In the genomic region with DNA sequence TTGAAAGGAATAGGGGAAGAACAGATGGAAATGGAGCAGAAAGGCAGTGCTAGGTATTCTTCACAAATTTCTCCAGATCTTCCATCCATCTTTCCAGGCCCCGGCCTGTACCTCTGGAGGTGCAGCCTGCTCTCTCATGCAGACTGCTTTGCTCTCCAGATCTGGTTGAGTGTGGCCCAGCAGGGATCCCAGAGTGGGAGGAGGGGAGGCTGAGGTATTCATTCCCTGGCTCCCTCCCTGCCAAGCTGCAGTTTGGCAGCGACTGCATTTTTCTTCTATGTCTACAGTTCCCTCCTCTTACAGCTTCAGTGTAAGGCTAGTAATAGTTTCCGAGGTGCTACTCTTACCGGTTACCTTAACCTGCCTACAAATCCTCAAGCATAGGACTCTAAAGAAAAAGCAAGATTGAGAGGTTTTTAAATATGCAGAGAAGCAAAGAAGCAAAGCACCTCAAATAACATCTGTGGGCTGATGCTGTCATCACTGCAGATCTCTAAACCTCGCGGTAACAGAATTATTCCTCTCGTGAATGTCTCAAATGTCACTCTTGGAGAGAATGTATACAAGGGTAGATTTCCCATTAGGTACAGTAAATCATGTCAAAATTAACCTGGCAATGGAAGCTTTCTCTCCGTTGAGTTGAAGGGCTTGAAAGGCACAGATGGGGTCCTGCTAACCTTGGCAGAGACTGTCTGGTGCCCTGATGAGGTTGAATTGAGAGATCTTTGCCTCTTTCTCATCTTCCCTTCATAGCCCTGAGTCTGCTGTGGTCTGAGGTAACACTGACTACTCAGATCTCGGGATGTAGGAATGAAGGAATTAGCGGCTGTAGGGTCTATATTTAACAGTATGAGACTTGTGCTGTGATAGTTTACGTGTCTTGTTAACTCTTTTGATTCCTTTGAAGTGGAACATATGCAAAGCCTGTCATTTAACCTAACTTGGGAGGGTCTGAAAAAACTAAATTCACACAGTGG, we compare ENCODE assay signal across 15 cellular contexts.
DNase-seq lines count a peak whose midpoint lies in the region; ATAC-seq, FAIRE-seq and TF ChIP-seq lines count a peak whose summit lies in the region.
"Had no signal": no experiment of that assay in that cellular context is flagged by ENCODE, and none has a peak within 500 bp of the region (broad histone marks: within the 10 kb centered on the region; RNA-seq: fewer than 3 reads in every experiment).

No MANE protein-coding gene starts in this region.

- no peaks in the 10 kb centered on the region for H3K79me1 ChIP-seq in H1 (ENCODE audit: low read depth, low read length)

- H3K4me3 ChIP-seq in H1 (ENCODE audit: extremely low read depth in 1 of 4, insufficient read depth in 2 of 4, low read depth in 3 of 4, low read length in 4 of 4): no peak overlapping the region
- H3K4me3 ChIP-seq: gastrocnemius medialis, mucosa of descending colon had no signal

- no peak overlapping the region for H2BK120ac ChIP-seq in H1 (replicated peaks; ENCODE audit: low read depth, low read length)

- no peaks in the 10 kb centered on the region for H3K23me2 ChIP-seq in H1 (ENCODE audit: low read depth, low read length)

- H3K4me2 ChIP-seq in H1 (ENCODE audit: insufficient read depth in 1 of 2, low read depth in 2 of 2, low read length in 2 of 2): peak overlapping the region; percentile 2 to 26; a peak in 1 of 4 replicates

- no peaks in the 10 kb centered on the region for H3K79me2 ChIP-seq in H1 (ENCODE audit: control insufficient read depth in 1 of 2, insufficient read depth in 2 of 2, low read length in 2 of 2)

- H3K4me1 Mint-ChIP-seq in nephron: peaks cover 16% of the 10 kb centered on the region
- H3K4me1 Mint-ChIP-seq in activated T-cell treated with anti-CD3 and anti-CD28 coated beads, Interleukin-2, amount 50 U/mL, for 72 hours (ENCODE audit: low read depth): no peaks in the 10 kb centered on the region
- H3K4me1 Mint-ChIP-seq: CD4-positive, CD25-positive, alpha-beta regulatory T cell had no signal

- ATAC-seq in activated T-cell treated with anti-CD3 and anti-CD28 coated beads, Interleukin-2, amount 50 U/mL, for 72 hours (replicated peaks in 1 of 2): no peak
- ATAC-seq in HG03354 (IDR thresholded peaks at IDR 0.05; ENCODE audit: poor library complexity, severe bottlenecking, unreplicated experiment): no peak
- ATAC-seq: mucosa of descending colon had no signal

- H3K18ac ChIP-seq in H1 (ENCODE audit: extremely low read depth, low read length): no peak overlapping the region

- no peaks in the 10 kb centered on the region for H3K27me3 ChIP-seq in H1 (replicated peaks in 1 of 4; ENCODE audit: control insufficient read depth in 3 of 4, extremely low read depth in 1 of 4, insufficient read depth in 3 of 4, low read length in 3 of 4)
- H3K27me3 ChIP-seq: gastrocnemius medialis had no signal

- CTCF ChIA-PET in H1 (lab: Charles Lee; ENCODE audit: partially characterized antibody): interaction anchor here (0.7 kb wide), 1 partner anchor 63 kb away, joined by 3 read pairs; no protein-coding TSS in a partner anchor

- H3K27me3 Mint-ChIP-seq in nephron (ENCODE audit: low read depth): no peaks in the 10 kb centered on the region
- H3K27me3 Mint-ChIP-seq in activated T-cell treated with anti-CD3 and anti-CD28 coated beads, Interleukin-2, amount 50 U/mL, for 72 hours (ENCODE audit: low read depth): no peaks in the 10 kb centered on the region
- H3K27me3 Mint-ChIP-seq: CD4-positive, CD25-positive, alpha-beta regulatory T cell had no signal

- peaks cover 0 to 17% (median 13%) of the 10 kb centered on the region in 4 experiments; a peak in 4 of 7 replicates for H3K4me1 ChIP-seq in H1 (replicated peaks in 1 of 4; ENCODE audit: control insufficient read depth in 3 of 4, insufficient read depth in 4 of 4, low read length in 3 of 4)

- no peak overlapping the region for H3K23ac ChIP-seq in H1 (ENCODE audit: insufficient read length)

- DNase-seq in Ammon's horn (ENCODE audit: low spot score) (peak; percentile 7), NCI-H1694 treated with DMSO at 0.1 percent for 48 hours (lab: John Stamatoyannopoulos, UW) (peak; percentile 42), H1 (ENCODE audit: low read depth in 1 of 2, low spot score in 2 of 2) (no peak), NCI-H1436 (lab: John Stamatoyannopoulos, UW) (no peak)
- no peak for DNase-seq in activated T-cell treated with anti-CD3 and anti-CD28 coated beads, Interleukin-2, amount 50 U/mL, for 72 hours
- DNase-seq in activated CD4-positive, alpha-beta T cell treated with anti-CD3 and anti-CD28 coated beads for 48 hours: no peak
- DNase-seq: CD4-positive, CD25-positive, alpha-beta regulatory T cell; gastrocnemius medialis; KG1; mucosa of descending colon; stimulated activated naive CD4-positive, alpha-beta T cell; T-helper 9 cell had no signal

- H3K9ac ChIP-seq in H1 (replicated peaks in 1 of 4; ENCODE audit: extremely low read depth in 1 of 4, low read depth in 3 of 4, low read length in 3 of 4): no peak overlapping the region

- H2BK15ac ChIP-seq in H1 (ENCODE audit: low read length): no peak overlapping the region

- H2AFZ ChIP-seq in H1 (ENCODE audit: low read length): 0 out of 2 replicates have a peak overlapping the region, but pooled peaks have one; percentile 41

- 75% methylated on average over 11 of the region's 11 CpGs; no CpG with 5 or more reads in 1 of the 2 experiments for WGBS in H1 (ENCODE audit: extremely low coverage in 1 of 2, insufficient coverage in 1 of 2, insufficient read length in 1 of 2, insufficient replicate concordance in 2 of 2, low coverage in 1 of 2, low lambda C conversion rate in 2 of 2, missing lambda C conversion rate in 1 of 2), 2 experiments

- FAIRE-seq in H1 (lab: Jason Lieb, UNC): no peak
- FAIRE-seq: GM12891 had no signal

- no peak overlapping the region for H4K8ac ChIP-seq in H1 (ENCODE audit: extremely low read depth, insufficient read depth, low read length)

- no peak overlapping the region for H2BK20ac ChIP-seq in H1 (ENCODE audit: low read length)

- no peaks in the 10 kb centered on the region for H3K36me3 Mint-ChIP-seq in nephron (ENCODE audit: low read depth)
- no peaks in the 10 kb centered on the region for H3K36me3 Mint-ChIP-seq in activated T-cell treated with anti-CD3 and anti-CD28 coated beads, Interleukin-2, amount 50 U/mL, for 72 hours (ENCODE audit: insufficient read depth in 2 of 2)
- H3K36me3 Mint-ChIP-seq: CD4-positive, CD25-positive, alpha-beta regulatory T cell had no signal

- no peak overlapping the region for H2BK12ac ChIP-seq in H1 (ENCODE audit: low read depth, low read length)

- no peak overlapping the region for H3K56ac ChIP-seq in H1 (replicated peaks; ENCODE audit: insufficient read length, low read depth, low read length)

- no peaks in the 10 kb centered on the region for H4K20me1 ChIP-seq in H1 (replicated peaks in 1 of 2; ENCODE audit: control insufficient read depth in 1 of 2, insufficient read depth in 2 of 2, low read length in 2 of 2)

- H3K4ac ChIP-seq in H1 (replicated peaks; ENCODE audit: insufficient read length, low read depth, low read length): no peak overlapping the region

- no peak overlapping the region for H4K5ac ChIP-seq in H1 (ENCODE audit: insufficient read length, low read depth, low read length)

- H3K36me3 ChIP-seq in H1 (ENCODE audit: control insufficient read depth in 2 of 4, insufficient read depth in 4 of 4, low read length in 3 of 4): no peaks in the 10 kb centered on the region
- H3K36me3 ChIP-seq: gastrocnemius medialis had no signal

- H3K4me3 Mint-ChIP-seq in nephron: no peak overlapping the region
- H3K4me3 Mint-ChIP-seq in activated T-cell treated with anti-CD3 and anti-CD28 coated beads, Interleukin-2, amount 50 U/mL, for 72 hours: no peak overlapping the region
- H3K4me3 Mint-ChIP-seq: CD4-positive, CD25-positive, alpha-beta regulatory T cell had no signal

- no peak for TF ChIP-seq POLR2A in H1 (IDR thresholded peaks at IDR 0.05; ENCODE audit: control extremely low read depth in 1 of 2, low read depth in 2 of 2, low read length in 2 of 2)

- H2AK5ac ChIP-seq in H1 (ENCODE audit: low read depth, low read length): no peak overlapping the region

- H4K91ac ChIP-seq in H1 (replicated peaks; ENCODE audit: insufficient read length, low read length): no peak overlapping the region

- no peak overlapping the region for H2BK5ac ChIP-seq in H1 (ENCODE audit: low read depth, low read length)

- H3K27ac ChIP-seq in H1 (ENCODE audit: low read depth, low read length): no peak overlapping the region
- H3K27ac ChIP-seq: gastrocnemius medialis had no signal

- no peak overlapping the region for H3K14ac ChIP-seq in H1 (ENCODE audit: insufficient read length)

- POLR2A ChIA-PET in H1 (lab: Charles Lee; ENCODE audit: partially characterized antibody): no interaction called here

- H3K9me3 Mint-ChIP-seq in nephron: no peaks in the 10 kb centered on the region
- H3K9me3 Mint-ChIP-seq in activated T-cell treated with anti-CD3 and anti-CD28 coated beads, Interleukin-2, amount 50 U/mL, for 72 hours: no peaks in the 10 kb centered on the region
- H3K9me3 Mint-ChIP-seq: CD4-positive, CD25-positive, alpha-beta regulatory T cell had no signal

- TF ChIP-seq EP300 in H1 (IDR thresholded peaks at IDR 0.05; ENCODE audit: borderline replicate concordance in 1 of 2, low read depth in 2 of 2, low read length in 2 of 2): peak in 1 of 2 experiments; percentile 18; a peak in 1 of 3 replicates

- no peaks in the 10 kb centered on the region for H3K9me3 ChIP-seq in H1 (ENCODE audit: insufficient read depth in 2 of 2, low read depth in 1 of 2, low read length in 1 of 2)
- H3K9me3 ChIP-seq: gastrocnemius medialis, mucosa of descending colon had no signal

- TF ChIP-seq CTCF in H1 (IDR thresholded peaks at IDR 0.05; ENCODE audit: control extremely low read depth in 1 of 3, insufficient read depth in 1 of 3, low read depth in 1 of 3, low read length in 3 of 3) (no peak), nephron (IDR thresholded peaks at IDR 0.05; ENCODE audit: unreplicated experiment in 3 of 3) (no peak)

- TF ChIP-seq RAD21 in H1 (IDR thresholded peaks at IDR 0.05 in 1 of 2, conservative IDR thresholded peaks at IDR 0.05 in 1 of 2; ENCODE audit: low read depth in 2 of 2, low read length in 2 of 2): no peak; a peak in 1 of 4 replicates

- H3K27ac Mint-ChIP-seq in nephron: peak overlapping the region in 2 of 3 experiments; percentile 29 to 52
- no peak overlapping the region for H3K27ac Mint-ChIP-seq in activated T-cell treated with anti-CD3 and anti-CD28 coated beads, Interleukin-2, amount 50 U/mL, for 72 hours
- H3K27ac Mint-ChIP-seq: CD4-positive, CD25-positive, alpha-beta regulatory T cell had no signal

TF ChIP-seq in H1, 55 proteins besides CTCF, POLR2A, EP300 and RAD21:
- TF ChIP-seq TEAD4 (IDR thresholded peaks at IDR 0.05; ENCODE audit: low read depth, low read length) (0 out of 2 replicates have a peak, but pooled peaks have one; percentile 8), ZNF274 (IDR thresholded peaks at IDR 0.05; ENCODE audit: borderline replicate concordance, extremely low read depth, low read length) (no peak)

Comparison
In these comparisons a context has a peak if more than half of its experiments do, and no peak if none do; other contexts are left out.
1. DNase-seq: peak in Ammon's horn (single experiment) and NCI-H1694 treated with DMSO at 0.1 percent for 48 hours (single experiment); none in H1 (0 of 2), activated T-cell treated with anti-CD3 and anti-CD28 coated beads, Interleukin-2, amount 50 U/mL, for 72 hours (0 of 2), activated CD4-positive, alpha-beta T cell treated with anti-CD3 and anti-CD28 coated beads for 48 hours (single experiment) and NCI-H1436 (single experiment).